ENCODE assay signal across 18 cellular contexts in the genomic region with DNA sequence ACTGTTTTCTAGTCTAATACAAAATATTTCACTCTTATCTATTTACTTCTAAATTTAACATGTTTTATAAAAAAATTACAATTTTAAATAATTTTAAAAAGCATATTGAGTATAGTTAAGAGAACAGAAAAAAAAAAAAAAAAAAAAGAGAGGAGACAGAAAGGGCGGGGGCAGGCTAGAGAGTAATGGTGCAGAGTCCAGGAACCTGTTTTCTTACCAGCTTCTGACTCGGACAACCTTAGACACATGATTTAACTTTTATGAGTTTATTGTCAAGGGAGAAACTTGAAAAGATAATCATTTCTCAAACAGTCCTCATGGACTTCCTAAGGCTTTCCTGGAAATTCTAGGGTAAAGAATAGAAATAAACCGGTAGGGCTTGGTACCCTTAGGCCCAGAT.
DNase-seq lines count a peak whose midpoint lies in the region; ATAC-seq and TF ChIP-seq lines count a peak whose summit lies in the region.
"Had no signal": no experiment of that assay in that cellular context is flagged by ENCODE, and none has a peak within 500 bp of the region (broad histone marks: within the 10 kb centered on the region; RNA-seq: fewer than 3 reads in every experiment).

No MANE protein-coding gene starts in this region.

- no peak overlapping the region for H2BK15ac ChIP-seq in neuronal stem cell (ENCODE audit: low read length)

- H3K4me1 ChIP-seq in colonic mucosa (peaks cover 6% of the 10 kb centered on the region), mucosa of descending colon (ENCODE audit: low read depth) (peaks cover 12% of the 10 kb centered on the region), transverse colon (peaks cover 4 to 48% (median 15%) of the 10 kb centered on the region in 4 donors), neuronal stem cell (ENCODE audit: control insufficient read depth in 2 of 2, insufficient read depth in 1 of 2, low read depth in 1 of 2, low read length in 2 of 2) (no peaks in the 10 kb centered on the region)
- H3K4me1 ChIP-seq: HAP-1 had no signal

- no peak for TF ChIP-seq EP300 in transverse colon (IDR thresholded peaks at IDR 0.05; ENCODE audit: low read depth)

- no peaks in the 10 kb centered on the region for H3K79me1 ChIP-seq in neuronal stem cell (ENCODE audit: low read depth, low read length)

- H3K27ac Mint-ChIP-seq in activated T-cell treated with anti-CD3 and anti-CD28 coated beads, Interleukin-2, amount 50 U/mL, for 72 hours = peak overlapping the region; percentile 66
- H3K27ac Mint-ChIP-seq: CD4-positive, alpha-beta T cell had no signal

- H3K18ac ChIP-seq in neuronal stem cell (ENCODE audit: low read length) = no peak overlapping the region

- no peak overlapping the region for H3K23ac ChIP-seq in neuronal stem cell (ENCODE audit: low read depth, low read length, poor library complexity)

- peaks cover 9% of the 10 kb centered on the region for H3K4me1 Mint-ChIP-seq in activated T-cell treated with anti-CD3 and anti-CD28 coated beads, Interleukin-2, amount 50 U/mL, for 72 hours (ENCODE audit: low read depth)

- H3K27me3 ChIP-seq in colonic mucosa (no peaks in the 10 kb centered on the region), transverse colon (no peaks in the 10 kb centered on the region), neuronal stem cell (ENCODE audit: control insufficient read depth in 3 of 3, insufficient read depth in 3 of 3, low read depth in 1 of 3, low read length in 3 of 3) (no peaks in the 10 kb centered on the region)

- no peak for ATAC-seq in activated T-cell treated with anti-CD3 and anti-CD28 coated beads, Interleukin-2, amount 50 U/mL, for 72 hours (replicated peaks in 1 of 2)
- ATAC-seq in mucosa of descending colon = peak; percentile 89
- ATAC-seq: A549 had no signal

- WGBS in transverse colon (ENCODE audit: low coverage in 1 of 2), 2 donors = 54 to 61% methylated on average over 3 of the region's 3 CpGs
- WGBS in neuronal stem cell (ENCODE audit: extremely low coverage in 2 of 2, insufficient read length in 2 of 2, insufficient replicate concordance in 1 of 2), 2 donors = no CpG with 5 or more reads among the region's 3 CpGs

- no peak overlapping the region for H2BK5ac ChIP-seq in neuronal stem cell (ENCODE audit: low read length)

- no peak overlapping the region for H3K4ac ChIP-seq in neuronal stem cell (ENCODE audit: low read length)

- no peak for DNase-seq in activated T-cell treated with anti-CD3 and anti-CD28 coated beads, Interleukin-2, amount 50 U/mL, for 72 hours
- DNase-seq in activated T-cell treated with anti-CD3 and anti-CD28 coated beads, Interleukin-2, amount 50 U/mL, for 1 hour = no peak
- peak; percentile 60 for DNase-seq in colonic mucosa
- DNase-seq in mucosa of descending colon = peak in 2 of 3 donors; percentile 30 to 69
- DNase-seq in transverse colon = peak; percentile 58
- DNase-seq in GM20000 (ENCODE audit: low spot score) = no peak
- no peak for DNase-seq in neuronal stem cell (ENCODE audit: low spot score)
- no peak for DNase-seq in hepatic stellate cell (ENCODE audit: low spot score)
- DNase-seq: AML-193; CD4-positive, alpha-beta T cell; DMS79; GDM1; GM23248 had no signal

- H2AFZ ChIP-seq in neuronal stem cell (ENCODE audit: low read length) = no peak overlapping the region
- H2AFZ ChIP-seq: GM23248 had no signal

- no peak for TF ChIP-seq CTCF in colonic mucosa (IDR thresholded peaks at IDR 0.05)
- no peak for TF ChIP-seq CTCF in mucosa of descending colon (IDR thresholded peaks at IDR 0.05)
- TF ChIP-seq CTCF in transverse colon (IDR thresholded peaks at IDR 0.05) = no peak
- no peak for TF ChIP-seq CTCF in GM20000 (IDR thresholded peaks at IDR 0.05; ENCODE audit: extremely low read depth, missing control alignments)

- no peak overlapping the region for H3K4me3 Mint-ChIP-seq in activated T-cell treated with anti-CD3 and anti-CD28 coated beads, Interleukin-2, amount 50 U/mL, for 72 hours
- H3K4me3 Mint-ChIP-seq: CD4-positive, alpha-beta T cell had no signal

- intact Hi-C loops in colonic mucosa (cut with DNase I) (no loop called here), mucosa of descending colon (cut with DNase I, micrococcal nuclease) (no loop called here), transverse colon (cut with DNase I; ENCODE audit: low total_unique reads) (no loop called here)

- no peak overlapping the region for H4K91ac ChIP-seq in neuronal stem cell (ENCODE audit: low read depth, low read length, poor library complexity)

- H3K9ac ChIP-seq in colonic mucosa (ENCODE audit: low read depth in 2 of 2, low read length in 2 of 2) (peak overlapping the region in 1 of 2 donors; percentile 51), neuronal stem cell (ENCODE audit: low read depth, low read length, poor library complexity) (no peak overlapping the region)
- H3K9ac ChIP-seq: GM23248 had no signal

- H2BK120ac ChIP-seq in neuronal stem cell (ENCODE audit: low read depth, low read length) = no peak overlapping the region

- no peak overlapping the region for H4K8ac ChIP-seq in neuronal stem cell (ENCODE audit: low read depth, low read length)

- no peak for TF ChIP-seq POLR2A in transverse colon (IDR thresholded peaks at IDR 0.05)

- H3K27ac ChIP-seq in colonic mucosa (peak overlapping the region; percentile 70), transverse colon (peak overlapping the region; percentile 65 to 75 (median 74)), neuronal stem cell (replicated peaks; ENCODE audit: low read length) (no peak overlapping the region)
- H3K27ac ChIP-seq: 22Rv1, A549, C4-2B, GM23248 had no signal

- peaks cover 3 to 19% of the 10 kb centered on the region in 2 donors for H3K36me3 Mint-ChIP-seq in activated T-cell treated with anti-CD3 and anti-CD28 coated beads, Interleukin-2, amount 50 U/mL, for 72 hours (ENCODE audit: insufficient read depth in 2 of 2)

- in situ Hi-C loops in transverse colon (cut with MboI; ENCODE audit: low pct_ligation_motif_present in 1 of 4, low pct_unique_long_range_greater_than_20kb in 1 of 4, low sequenced_read_pairs in 3 of 4) = no loop called here

- H3K9me3 ChIP-seq in colonic mucosa (no peaks in the 10 kb centered on the region), mucosa of descending colon (no peaks in the 10 kb centered on the region), transverse colon (no peaks in the 10 kb centered on the region), neuronal stem cell (replicated peaks in 1 of 2; ENCODE audit: control insufficient read depth in 2 of 2, insufficient read depth in 1 of 2, low read depth in 1 of 2, low read length in 2 of 2) (no peaks in the 10 kb centered on the region)
- H3K9me3 ChIP-seq: A549, Caco-2, HAP-1 had no signal

- no peak overlapping the region for H3K4me2 ChIP-seq in neuronal stem cell (ENCODE audit: insufficient read depth, low read length, poor library complexity, severe bottlenecking)
- H3K4me2 ChIP-seq: A549 had no signal

- no peaks in the 10 kb centered on the region for H3K36me3 ChIP-seq in colonic mucosa
- H3K36me3 ChIP-seq in mucosa of descending colon (ENCODE audit: low read depth) = no peaks in the 10 kb centered on the region
- H3K36me3 ChIP-seq in transverse colon = peaks cover 0 to 5% (median 0%) of the 10 kb centered on the region in 4 donors
- H3K36me3 ChIP-seq in neuronal stem cell (replicated peaks in 1 of 2; ENCODE audit: control insufficient read depth in 2 of 2, insufficient read depth in 2 of 2, low read length in 2 of 2) = no peaks in the 10 kb centered on the region
- H3K36me3 ChIP-seq: HAP-1 had no signal

- H3K4me3 ChIP-seq in colonic mucosa = no peak overlapping the region
- H3K4me3 ChIP-seq in mucosa of descending colon = no peak overlapping the region
- H3K4me3 ChIP-seq in transverse colon = no peak overlapping the region
- no peak overlapping the region for H3K4me3 ChIP-seq in neuronal stem cell (ENCODE audit: low read length in 2 of 2)
- H3K4me3 ChIP-seq: A549, GM23248, HAP-1 had no signal

- H2AK5ac ChIP-seq in neuronal stem cell (ENCODE audit: low read depth, low read length) = no peak overlapping the region

- H3K9me3 Mint-ChIP-seq in activated T-cell treated with anti-CD3 and anti-CD28 coated beads, Interleukin-2, amount 50 U/mL, for 72 hours = no peaks in the 10 kb centered on the region
- H3K9me3 Mint-ChIP-seq: CD4-positive, alpha-beta T cell had no signal

- no peaks in the 10 kb centered on the region for H3K27me3 Mint-ChIP-seq in activated T-cell treated with anti-CD3 and anti-CD28 coated beads, Interleukin-2, amount 50 U/mL, for 72 hours (ENCODE audit: low read depth)
- H3K27me3 Mint-ChIP-seq: CD4-positive, alpha-beta T cell had no signal

- H2BK12ac ChIP-seq in neuronal stem cell (ENCODE audit: low read length) = no peak overlapping the region

- H3K14ac ChIP-seq in neuronal stem cell (ENCODE audit: low read length) = no peak overlapping the region

Comparison
In these comparisons a context has a peak if more than half of its experiments do, and no peak if none do; other contexts are left out.
1. DNase-seq: peak in colonic mucosa (single experiment), mucosa of descending colon (2 of 3) and transverse colon (single experiment); none in activated T-cell treated with anti-CD3 and anti-CD28 coated beads, Interleukin-2, amount 50 U/mL, for 72 hours (0 of 2), activated T-cell treated with anti-CD3 and anti-CD28 coated beads, Interleukin-2, amount 50 U/mL, for 1 hour (single experiment), GM20000 (single experiment), neuronal stem cell (single experiment) and hepatic stellate cell (single experiment).